In genomic region chr13:52002361-52002760, GRCh38 we compare ENCODE assay signal across 2 cellular contexts.
TF ChIP-seq lines count a peak whose summit lies in the region.

No MANE protein-coding gene starts in this region.

TF ChIP-seq in GM23338, 12 proteins besides CTCF, POLR2A, EP300 and RAD21 (continued from another document):
- TF ChIP-seq ZNF462 (CRISPR knock-in tag; IDR thresholded peaks at IDR 0.05) (no peak), EZH2 (IDR thresholded peaks at IDR 0.05; ENCODE audit: low read depth, unreplicated experiment) (no peak), POLR2AphosphoS5 (IDR thresholded peaks at IDR 0.05; ENCODE audit: low read depth) (no peak), CREB1 (CRISPR knock-in tag; IDR thresholded peaks at IDR 0.05; ENCODE audit: low read depth) (no peak), STAT1 (IDR thresholded peaks at IDR 0.05; ENCODE audit: unreplicated experiment) (no peak), ETS1 (IDR thresholded peaks at IDR 0.05) (no peak), ZNF331 (CRISPR knock-in tag; IDR thresholded peaks at IDR 0.05; ENCODE audit: low read depth) (no peak), JUNB (IDR thresholded peaks at IDR 0.05; ENCODE audit: unreplicated experiment) (no peak)

TF ChIP-seq in WTC11, 78 proteins besides CTCF, POLR2A, EP300 and RAD21 (continued from another document):
- TF ChIP-seq USF2 (CRISPR knock-in tag; IDR thresholded peaks at IDR 0.05), result no peak
- TF ChIP-seq ZNF121 (CRISPR knock-in tag; IDR thresholded peaks at IDR 0.05), result no peak
- no peak for TF ChIP-seq TP53 (CRISPR knock-in tag; IDR thresholded peaks at IDR 0.05)
